Comparison of ENCODE assay signal across 17 cellular contexts in the genomic region with DNA sequence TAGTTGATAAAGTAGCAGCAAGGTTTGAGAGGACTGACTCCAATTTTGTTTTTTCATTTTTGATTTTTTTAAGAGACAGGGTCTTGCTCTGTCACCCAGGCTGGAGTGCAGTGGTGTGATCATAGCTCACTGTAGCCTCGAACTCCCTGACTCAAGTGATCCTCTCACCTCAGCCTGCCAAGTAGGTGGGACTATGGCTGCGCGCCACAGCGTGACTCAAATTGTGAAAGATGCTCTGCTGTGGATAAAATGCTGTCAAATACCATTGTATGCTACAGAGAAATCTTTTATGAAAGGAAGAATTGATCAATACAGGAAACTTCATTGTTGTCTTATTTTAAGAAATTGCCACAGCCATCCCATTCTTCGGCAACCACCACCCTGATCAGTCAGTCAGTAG. TPM values are rescaled to one million over a fixed set of nuclear protein-coding genes. Genes with fewer than 3 reads are reported as not detected.
A peak's percentile ranks its signal among the peaks of the same experiment; 100 is the strongest.
DNase-seq lines count a peak whose midpoint lies in the region; TF ChIP-seq lines count a peak whose summit lies in the region.
"Had no signal": no experiment of that assay in that cellular context is flagged by ENCODE, and none has a peak within 500 bp of the region (broad histone marks: within the 10 kb centered on the region; RNA-seq: fewer than 3 reads in every experiment).

No MANE protein-coding gene starts in this region.

- H3K4me3 ChIP-seq in MG63, result no peak overlapping the region
- H3K4me3 ChIP-seq in fibroblast of the aortic adventitia (ENCODE audit: low read depth, low read length), result no peak overlapping the region
- H3K4me3 ChIP-seq: BLaER1 had no signal

- in situ Hi-C loops in ACHN (cut with HindIII; ENCODE audit: low pct_ligation_motif_present, low pct_unique_long_range_greater_than_20kb, low sequenced_read_pairs), result no loop called here

- DNase-seq in activated CD4-positive, alpha-beta T cell treated with anti-CD3 and anti-CD28 coated beads for 48 hours, result peak; percentile 28
- no peak for DNase-seq in activated CD4-positive, alpha-beta T cell treated with anti-CD3 and anti-CD28 coated beads, Interleukin-2, amount 50 U/mL, for 1 hour
- DNase-seq in EH (ENCODE audit: low read depth) (peak; percentile 34), MG63 (peak; percentile 47), fibroblast of the aortic adventitia (ENCODE audit: low read depth) (peak; percentile 7), dedifferentiated amniotic fluid mesenchymal stem cell (ENCODE audit: extremely low spot score) (no peak), KG1 (lab: John Stamatoyannopoulos, UW) (no peak), ACHN (no peak)
- DNase-seq: CD4-positive, alpha-beta memory T cell; DMS153; HFFc6; NCI-H1092; NCI-H1436 treated with DMSO at 0.1 percent for 48 hours; NCI-H2029; NCI-H345; NCI-H526 had no signal

- no peaks in the 10 kb centered on the region for H3K36me3 ChIP-seq in MG63
- H3K36me3 ChIP-seq: BLaER1 had no signal

- peaks cover 10% of the 10 kb centered on the region; the same call in 1 of the 2 replicates for H3K9me3 ChIP-seq in MG63

- H3K27me3 ChIP-seq in MG63, result no peaks in the 10 kb centered on the region
- H3K27me3 ChIP-seq: BLaER1 had no signal

- TF ChIP-seq CTCF in fibroblast of the aortic adventitia (IDR thresholded peaks at IDR 0.05; ENCODE audit: insufficient read depth, low read length), result no peak

RNA-seq across cellular contexts. Expression of a gene that starts 48.3 kb away (rescaled TPM):
- total RNA-seq in MG63 (2014; rRNA removed; shearing (Covaris generic); ENCODE audit: low replicate concordance), result 1.4 and 10.0 TPM in 2 replicates
- 7.9 and 17.2 TPM in 2 replicates for total RNA-seq in fibroblast of the aortic adventitia (ENCODE audit: low replicate concordance)

Comparison
In these comparisons a context has a peak if more than half of its experiments do, and no peak if none do; other contexts are left out.
1. DNase-seq: peak in activated CD4-positive, alpha-beta T cell treated with anti-CD3 and anti-CD28 coated beads for 48 hours (single experiment), EH (single experiment), MG63 (single experiment) and fibroblast of the aortic adventitia (single experiment); none in activated CD4-positive, alpha-beta T cell treated with anti-CD3 and anti-CD28 coated beads, Interleukin-2, amount 50 U/mL, for 1 hour (single experiment), dedifferentiated amniotic fluid mesenchymal stem cell (single experiment), KG1 (single experiment) and ACHN (single experiment).